8 cellular contexts compared by ENCODE assay signal in the genomic region with DNA sequence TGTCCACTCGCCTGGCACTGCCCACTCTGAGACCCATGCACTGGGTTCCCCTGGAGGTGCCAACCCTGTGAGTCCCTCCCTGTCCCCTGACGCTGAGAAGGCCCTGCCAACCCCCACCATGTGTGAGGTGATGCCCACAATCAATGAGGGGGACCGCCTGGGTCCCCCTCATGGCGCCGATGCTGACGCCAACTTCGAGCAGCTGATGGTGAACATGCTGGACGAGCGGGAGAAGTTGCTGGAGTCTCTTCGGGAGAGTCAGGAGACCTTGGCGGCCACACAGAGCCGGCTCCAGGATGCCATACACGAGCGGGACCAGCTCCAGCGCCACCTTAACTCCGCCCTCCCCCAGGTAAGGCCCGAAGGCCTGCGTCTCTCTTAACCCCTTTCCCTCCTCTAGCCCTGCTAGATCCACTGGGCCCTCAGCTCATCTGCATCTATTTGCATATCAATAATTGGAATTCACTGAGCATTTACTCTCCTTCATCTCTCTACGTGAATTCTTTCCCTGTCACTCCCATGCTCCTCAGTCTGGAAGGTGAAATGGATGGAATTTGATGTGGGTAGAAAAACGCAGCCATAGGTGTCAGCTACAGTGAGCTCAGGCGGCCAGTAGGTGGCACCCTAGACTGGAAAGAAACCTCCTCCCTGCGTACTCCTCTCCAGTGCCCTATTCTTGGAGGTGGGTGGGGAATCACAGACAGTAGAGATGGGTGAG. TPM values are rescaled to one million over a fixed set of nuclear protein-coding genes. Genes with fewer than 3 reads are reported as not detected.
A peak's percentile ranks its signal among the peaks of the same experiment; 100 is the strongest.
DNase-seq lines count a peak whose midpoint lies in the region; ATAC-seq and TF ChIP-seq lines count a peak whose summit lies in the region.

No MANE protein-coding gene starts in this region.

- peak overlapping the region; percentile 38 for H3K27ac ChIP-seq in temporal lobe (ENCODE audit: low read depth, low read length)

- H3K36me3 Mint-ChIP-seq in activated T-helper 1 cell treated with anti-CD3 and anti-CD28 coated beads, Interleukin-12 subunit alpha, Interleukin-12 subunit beta, Interleukin-2, Interleukin-4 antibody, amounts not matched to agents 30 ng/mL and 10 ng/mL and 1 ng/mL, durations not matched to agents 14 hours and 24 hours and 36 hours (ENCODE audit: low read depth): no peaks in the 10 kb centered on the region

- H3K27ac Mint-ChIP-seq in activated T-helper 1 cell treated with anti-CD3 and anti-CD28 coated beads, Interleukin-12 subunit alpha, Interleukin-12 subunit beta, Interleukin-2, Interleukin-4 antibody, amounts not matched to agents 30 ng/mL and 10 ng/mL and 1 ng/mL, durations not matched to agents 14 hours and 24 hours and 36 hours: no peak overlapping the region

- peaks cover 14% of the 10 kb centered on the region for H3K4me1 Mint-ChIP-seq in activated T-helper 1 cell treated with anti-CD3 and anti-CD28 coated beads, Interleukin-12 subunit alpha, Interleukin-12 subunit beta, Interleukin-2, Interleukin-4 antibody, amounts not matched to agents 30 ng/mL and 10 ng/mL and 1 ng/mL, durations not matched to agents 14 hours and 24 hours and 36 hours (ENCODE audit: low read depth)

- H3K9me3 Mint-ChIP-seq in activated T-helper 1 cell treated with anti-CD3 and anti-CD28 coated beads, Interleukin-12 subunit alpha, Interleukin-12 subunit beta, Interleukin-2, Interleukin-4 antibody, amounts not matched to agents 30 ng/mL and 10 ng/mL and 1 ng/mL, durations not matched to agents 14 hours and 24 hours and 36 hours: no peaks in the 10 kb centered on the region

- TF ChIP-seq CTCF in foreskin fibroblast (IDR thresholded peaks at IDR 0.05; ENCODE audit: low read depth, low read length): peak; percentile 84

- ATAC-seq in GM19452 (IDR thresholded peaks at IDR 0.05; ENCODE audit: unreplicated experiment): no peak

- no peaks in the 10 kb centered on the region for H3K27me3 Mint-ChIP-seq in activated T-helper 1 cell treated with anti-CD3 and anti-CD28 coated beads, Interleukin-12 subunit alpha, Interleukin-12 subunit beta, Interleukin-2, Interleukin-4 antibody, amounts not matched to agents 30 ng/mL and 10 ng/mL and 1 ng/mL, durations not matched to agents 14 hours and 24 hours and 36 hours (ENCODE audit: insufficient read depth)

- intact Hi-C loops in activated T-helper 1 cell treated with anti-CD3 and anti-CD28 coated beads, Interleukin-12 subunit alpha, Interleukin-12 subunit beta, Interleukin-2, Interleukin-4 antibody, amounts not matched to agents 30 ng/mL and 10 ng/mL and 1 ng/mL, durations not matched to agents 14 hours and 24 hours and 36 hours (cut with micrococcal nuclease): loop anchor here (1.0 kb wide), 2 partner anchors 177 to 230 kb away; no protein-coding TSS in a partner anchor

- H3K4me3 Mint-ChIP-seq in activated T-helper 1 cell treated with anti-CD3 and anti-CD28 coated beads, Interleukin-12 subunit alpha, Interleukin-12 subunit beta, Interleukin-2, Interleukin-4 antibody, amounts not matched to agents 30 ng/mL and 10 ng/mL and 1 ng/mL, durations not matched to agents 14 hours and 24 hours and 36 hours: no peak overlapping the region

- DNase-seq in ELR (ENCODE audit: low read depth): peak; percentile 76
- DNase-seq in KG1 (lab: John Stamatoyannopoulos, UW): peak; percentile 47
- peak; percentile 68 for DNase-seq in RKO (ENCODE audit: low spot score)
- peak; percentile 48 for DNase-seq in activated T-helper 1 cell treated with anti-CD3 and anti-CD28 coated beads, Interleukin-12 subunit alpha, Interleukin-12 subunit beta, Interleukin-2, Interleukin-4 antibody, amounts not matched to agents 30 ng/mL and 10 ng/mL and 1 ng/mL, durations not matched to agents 14 hours and 24 hours and 36 hours (ENCODE audit: low spot score)
- DNase-seq in foreskin fibroblast: peak; percentile 53 to 86
- DNase-seq in nucleus accumbens (lab: John Stamatoyannopoulos, UW): peak in 51 of 56 donors; percentile 8 to 88 (median 55)

- H3K4me3 ChIP-seq in foreskin fibroblast (ENCODE audit: low read depth in 1 of 2, low read length in 2 of 2): no peak overlapping the region

RNA-seq across cellular contexts. Expression of a gene that starts 12.8 kb away (rescaled TPM):
- 11.5 and 14.9 TPM in 2 replicates for total RNA-seq in activated T-helper 1 cell treated with anti-CD3 and anti-CD28 coated beads, Interleukin-12 subunit alpha, Interleukin-12 subunit beta, Interleukin-2, Interleukin-4 antibody, amounts not matched to agents 30 ng/mL and 10 ng/mL and 1 ng/mL, durations not matched to agents 14 hours and 24 hours and 36 hours
- 12.3 TPM for total RNA-seq in temporal lobe

RNA-seq across cellular contexts. Expression of a gene that starts 31.9 kb away (rescaled TPM):
- total RNA-seq in activated T-helper 1 cell treated with anti-CD3 and anti-CD28 coated beads, Interleukin-12 subunit alpha, Interleukin-12 subunit beta, Interleukin-2, Interleukin-4 antibody, amounts not matched to agents 30 ng/mL and 10 ng/mL and 1 ng/mL, durations not matched to agents 14 hours and 24 hours and 36 hours: 69.9 and 83.6 TPM in 2 replicates
- total RNA-seq in temporal lobe: 87.8 TPM

RNA-seq across cellular contexts. Expression of a gene that starts 46.8 kb away (rescaled TPM):
- total RNA-seq in activated T-helper 1 cell treated with anti-CD3 and anti-CD28 coated beads, Interleukin-12 subunit alpha, Interleukin-12 subunit beta, Interleukin-2, Interleukin-4 antibody, amounts not matched to agents 30 ng/mL and 10 ng/mL and 1 ng/mL, durations not matched to agents 14 hours and 24 hours and 36 hours: not detected in 2 replicates
- total RNA-seq in temporal lobe: not detected
